Comparison of ENCODE assay signal across 8 cellular contexts in the genomic region with DNA sequence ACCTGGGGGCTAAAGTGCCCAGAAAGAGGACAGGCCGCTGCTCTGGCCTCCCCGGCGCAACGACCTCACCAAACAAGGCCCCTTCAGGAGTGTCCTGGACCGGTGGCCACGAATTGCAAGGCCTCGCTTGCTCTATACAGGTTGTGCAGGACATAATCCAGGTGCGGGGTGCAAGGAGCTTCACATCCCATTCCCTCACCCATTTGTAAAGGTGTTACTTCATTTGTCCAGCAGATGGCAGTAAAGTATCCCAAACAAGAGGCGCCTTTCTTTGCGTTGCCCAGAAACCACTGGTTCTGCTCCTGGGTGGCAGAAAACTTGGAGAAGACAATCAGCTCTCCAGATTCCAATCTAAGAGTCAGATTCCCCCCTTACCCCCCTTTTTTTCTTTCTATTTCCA. TPM values are rescaled to one million over a fixed set of nuclear protein-coding genes. Genes with fewer than 3 reads are reported as not detected.
DNase-seq lines count a peak whose midpoint lies in the region; ATAC-seq and TF ChIP-seq lines count a peak whose summit lies in the region.

No MANE protein-coding gene starts in this region.

- DNase-seq in Caco-2 (peak in 1 of 2 experiments; percentile 75), GM19240 (ENCODE audit: insufficient read length, low spot score) (peak; percentile 45), NCI-H345 (lab: John Stamatoyannopoulos, UW) (peak; percentile 79), heart right ventricle (peak in 1 of 2 donors; percentile 64), pulmonary artery endothelial cell (ENCODE audit: low read depth, low spot score) (peak; percentile 22)
- DNase-seq in activated T-cell treated with anti-CD3 and anti-CD28 coated beads, Interleukin-2, amount 50 U/mL, for 72 hours, result peak; percentile 32 to 50
- DNase-seq in effector memory CD4-positive, alpha-beta T cell, result no peak

- TF ChIP-seq CTCF in Caco-2 (IDR thresholded peaks at IDR 0.05; ENCODE audit: insufficient read depth in 1 of 2, low read depth in 1 of 2, low read length in 1 of 2, severe bottlenecking in 1 of 2, unreplicated experiment in 1 of 2) (peak; percentile 74 to 86), heart right ventricle (IDR thresholded peaks at IDR 0.05) (peak; percentile 75 to 88 (median 83))

- H3K27ac Mint-ChIP-seq in Caco-2 (ENCODE audit: unreplicated experiment), result no peak overlapping the region
- H3K27ac Mint-ChIP-seq in activated T-cell treated with anti-CD3 and anti-CD28 coated beads, Interleukin-2, amount 50 U/mL, for 72 hours, result no peak overlapping the region

- POLR2A ChIA-PET in Caco-2 (lab: Charles Lee), result no interaction called here

- H3K9me3 Mint-ChIP-seq in Caco-2 (ENCODE audit: unreplicated experiment), result no peaks in the 10 kb centered on the region
- no peaks in the 10 kb centered on the region for H3K9me3 Mint-ChIP-seq in activated T-cell treated with anti-CD3 and anti-CD28 coated beads, Interleukin-2, amount 50 U/mL, for 72 hours

- H3K9me3 ChIP-seq in Caco-2 (no peaks in the 10 kb centered on the region), heart right ventricle (peaks cover 0 to 13% (median 0%) of the 10 kb centered on the region in 11 donors)
- no peaks in the 10 kb centered on the region for H3K9me3 ChIP-seq in effector memory CD4-positive, alpha-beta T cell (ENCODE audit: control insufficient read depth, low read length)

- no TSS peak for BruUV-seq in Caco-2 (replicated peaks; lab: Mats Ljungman, UMichigan)

- H3K27me3 ChIP-seq in Caco-2 (replicated peaks; ENCODE audit: control insufficient read depth, insufficient read depth, low read length) (no peaks in the 10 kb centered on the region), heart right ventricle (peaks cover 0 to 32% (median 13%) of the 10 kb centered on the region in 7 donors)
- no peaks in the 10 kb centered on the region for H3K27me3 ChIP-seq in effector memory CD4-positive, alpha-beta T cell (replicated peaks; ENCODE audit: control insufficient read depth, insufficient read depth, low read length, poor library complexity, severe bottlenecking)

- peak; percentile 53 to 55 for ATAC-seq in activated T-cell treated with anti-CD3 and anti-CD28 coated beads, Interleukin-2, amount 50 U/mL, for 72 hours (replicated peaks in 1 of 2)
- ATAC-seq in heart right ventricle, result peak; percentile 45 to 82 (median 66)
- no peak for ATAC-seq in GM21367 (IDR thresholded peaks at IDR 0.05; ENCODE audit: unreplicated experiment)

- H3K4me1 ChIP-seq in Caco-2, result peaks cover 9% of the 10 kb centered on the region; the same call in 1 of the 2 replicates
- H3K4me1 ChIP-seq in heart right ventricle, result peaks cover 0 to 5% (median 0%) of the 10 kb centered on the region in 9 donors
- no peaks in the 10 kb centered on the region for H3K4me1 ChIP-seq in effector memory CD4-positive, alpha-beta T cell (ENCODE audit: control insufficient read depth, insufficient read depth, low read length, poor library complexity, severe bottlenecking)

- no peaks in the 10 kb centered on the region for H3K36me3 ChIP-seq in Caco-2 (ENCODE audit: control insufficient read depth, insufficient read depth, low read length)
- H3K36me3 ChIP-seq in heart right ventricle, result no peaks in the 10 kb centered on the region
- no peaks in the 10 kb centered on the region for H3K36me3 ChIP-seq in effector memory CD4-positive, alpha-beta T cell (ENCODE audit: control insufficient read depth, insufficient read depth, low read length)

- CTCF ChIA-PET in Caco-2 (lab: Charles Lee), result interaction anchor here (0.5 to 2.1 kb wide), 24 partner anchors 8 to 476 kb away, joined by 3 to 20 read pairs (median 4); a partner anchor contains a TSS

- no peaks in the 10 kb centered on the region for H3K4me1 Mint-ChIP-seq in Caco-2 (ENCODE audit: low read depth, unreplicated experiment)
- H3K4me1 Mint-ChIP-seq in activated T-cell treated with anti-CD3 and anti-CD28 coated beads, Interleukin-2, amount 50 U/mL, for 72 hours (ENCODE audit: low read depth), result no peaks in the 10 kb centered on the region

- H3K4me3 ChIP-seq in Caco-2 (ENCODE audit: low read depth, low read length), result no peak overlapping the region
- H3K4me3 ChIP-seq in heart right ventricle, result no peak overlapping the region
- no peak overlapping the region for H3K4me3 ChIP-seq in effector memory CD4-positive, alpha-beta T cell (ENCODE audit: insufficient read depth, low read depth, low read length, poor library complexity, severe bottlenecking)

- WGBS in heart right ventricle, 2 donors, result 3 to 4% methylated on average over 10 of the region's 10 CpGs

- intact Hi-C loops in Caco-2 (cut with micrococcal nuclease; ENCODE audit: unreplicated experiment), result loop anchor here (1.0 to 5.0 kb wide), 4 partner anchors 122 to 222 kb away; no protein-coding TSS in a partner anchor
- intact Hi-C loops in heart right ventricle (cut with DNase I), result loop anchor here (1.0 to 5.0 kb wide), 9 partner anchors 122 to 222 kb away; no protein-coding TSS in a partner anchor

- H3K36me3 Mint-ChIP-seq in Caco-2 (ENCODE audit: insufficient read depth, unreplicated experiment), result no peaks in the 10 kb centered on the region
- H3K36me3 Mint-ChIP-seq in activated T-cell treated with anti-CD3 and anti-CD28 coated beads, Interleukin-2, amount 50 U/mL, for 72 hours (ENCODE audit: insufficient read depth in 2 of 2), result no peaks in the 10 kb centered on the region

- no peak overlapping the region for H3K27ac ChIP-seq in heart right ventricle
- H3K27ac ChIP-seq in effector memory CD4-positive, alpha-beta T cell (ENCODE audit: insufficient read depth, low read length, poor library complexity, severe bottlenecking), result no peak overlapping the region

- no peak overlapping the region for H3K4me3 Mint-ChIP-seq in Caco-2 (ENCODE audit: unreplicated experiment)
- H3K4me3 Mint-ChIP-seq in activated T-cell treated with anti-CD3 and anti-CD28 coated beads, Interleukin-2, amount 50 U/mL, for 72 hours, result no peak overlapping the region

- H3K27me3 Mint-ChIP-seq in Caco-2 (ENCODE audit: insufficient read depth, unreplicated experiment), result peaks cover 14% of the 10 kb centered on the region
- H3K27me3 Mint-ChIP-seq in activated T-cell treated with anti-CD3 and anti-CD28 coated beads, Interleukin-2, amount 50 U/mL, for 72 hours (ENCODE audit: low read depth), result peaks cover 38% of the 10 kb centered on the region

RNA-seq across cellular contexts. Expression of a gene that starts 35.9 kb away (rescaled TPM):
- total RNA-seq in Caco-2 (2022) (11.8 and 12.5 TPM in 2 replicates), heart right ventricle (10 to 100 TPM; 10.8 to 22.0 (median 15.8) TPM), pulmonary artery endothelial cell (6.0 and 8.8 TPM in 2 replicates)
- 1 to 10 TPM; 1.2 to 2.0 TPM for total RNA-seq in activated T-cell treated with anti-CD3 and anti-CD28 coated beads, Interleukin-2, amount 50 U/mL, for 72 hours
- 1 to 10 TPM; 4.6 to 7.7 TPM for polyA plus RNA-seq in heart right ventricle

Comparison
In these comparisons a context has a peak if more than half of its experiments do, and no peak if none do; other contexts are left out.
1. DNase-seq: peak in GM19240 (single experiment), NCI-H345 (single experiment), activated T-cell treated with anti-CD3 and anti-CD28 coated beads, Interleukin-2, amount 50 U/mL, for 72 hours (2 of 2) and pulmonary artery endothelial cell (single experiment); none in effector memory CD4-positive, alpha-beta T cell (0 of 3).